Comparison of ENCODE assay signal across 20 cellular contexts in genomic region chr4:40592034-40592433, GRCh38.
"Had no signal": no experiment of that assay in that cellular context is flagged by ENCODE, and none has a peak within 500 bp of the region (broad histone marks: within the 10 kb centered on the region; RNA-seq: fewer than 3 reads in every experiment).

No MANE protein-coding gene starts in this region.

- DNase-seq: MV-4-11, NCI-H1048, NCI-H1105, NCI-H1417, NCI-H1436 treated with DMSO at 0.1 percent for 48 hours, NCI-H1694, NCI-H187 treated with DMSO at 0.1 percent for 48 hours, NCI-H2029 treated with DMSO at 0.1 percent for 48 hours, NCI-H2171 treated with DMSO at 0.1 percent for 48 hours, NCI-H524, NCI-H69, NCI-H774, Right ventricle myocardium superior, RPMI8226, SIG-M5 had no signal

- H3K4me2 ChIP-seq: KMS-11 had no signal

- H3K36me3 ChIP-seq: SJSA1 had no signal

- H3K9ac ChIP-seq: KMS-11 had no signal

- H3K27me3 ChIP-seq: SJSA1 had no signal

- FAIRE-seq: K562, RCC 7860 had no signal

- H3K4me3 ChIP-seq: K562, SJSA1, SK-N-MC had no signal

- H3K27ac ChIP-seq: KMS-11, SJSA1, SK-N-MC had no signal

- H3K4me1 ChIP-seq: SJSA1 had no signal

- H3K9me3 ChIP-seq: SJSA1 had no signal

- ATAC-seq: K562 had no signal
